Comparison of ENCODE assay signal across 10 cellular contexts in genomic region chr16:66927918-66928649, GRCh38. TPM values are rescaled to one million over a fixed set of nuclear protein-coding genes. Genes with fewer than 3 reads are reported as not detected.
DNase-seq lines count a peak whose midpoint lies in the region; ATAC-seq, FAIRE-seq and TF ChIP-seq lines count a peak whose summit lies in the region.
"Had no signal": no experiment of that assay in that cellular context is flagged by ENCODE, and none has a peak within 500 bp of the region (broad histone marks: within the 10 kb centered on the region; RNA-seq: fewer than 3 reads in every experiment).

No MANE protein-coding gene starts in this region.

- H3K27ac Mint-ChIP-seq in GM23338, result no peak overlapping the region

- H2BK5ac ChIP-seq in mesenchymal stem cell (ENCODE audit: low read depth, low read length, poor library complexity, severe bottlenecking), result no peak overlapping the region

- H3K4me3 ChIP-seq in BLaER1 treated with 17β-estradiol and CSF1 and Interleukin-3, amounts not matched to agents 10 nM and 100 nM, result no peak overlapping the region
- H3K4me3 ChIP-seq in GM12878 (no peak overlapping the region), mesenchymal stem cell (ENCODE audit: insufficient read depth in 1 of 2, low read depth in 1 of 2, low read length in 2 of 2) (no peak overlapping the region), GM23338 (no peak overlapping the region)

- peak overlapping the region; percentile 77 to 97 (median 92); a peak in 21 of 22 replicates for H3K4me2 ChIP-seq in BLaER1 treated with 17β-estradiol and CSF1 and Interleukin-3, amounts not matched to agents 10 nM and 100 nM
- H3K4me2 ChIP-seq in GM12878 (ENCODE audit: control insufficient read depth, insufficient read depth) (no peak overlapping the region), mesenchymal stem cell (ENCODE audit: low read length, poor library complexity, severe bottlenecking) (no peak overlapping the region), GM23338 (no peak overlapping the region)

- H4K8ac ChIP-seq in mesenchymal stem cell (ENCODE audit: low read length), result peak overlapping the region; percentile 79

- no peaks in the 10 kb centered on the region for H3K79me1 ChIP-seq in mesenchymal stem cell (replicated peaks; ENCODE audit: low read length, poor library complexity, severe bottlenecking)

- peaks cover 15 to 30% (median 21%) of the 10 kb centered on the region in 11 experiments; a peak in 21 of 22 replicates for H3K36me3 ChIP-seq in BLaER1 treated with 17β-estradiol and CSF1 and Interleukin-3, amounts not matched to agents 10 nM and 100 nM
- no peaks in the 10 kb centered on the region for H3K36me3 ChIP-seq in GM12878 (ENCODE audit: control insufficient read depth in 2 of 2, insufficient read depth in 2 of 2, low read length in 1 of 2)
- peaks cover 15 to 21% of the 10 kb centered on the region in 2 experiments for H3K36me3 ChIP-seq in mesenchymal stem cell (ENCODE audit: control insufficient read depth in 1 of 2, insufficient read depth in 2 of 2, low read depth in 1 of 2, low read length in 2 of 2)
- no peaks in the 10 kb centered on the region for H3K36me3 ChIP-seq in GM23338 (ENCODE audit: insufficient read depth)

- POLR2A ChIA-PET in GM12878 (lab: Charles Lee), result interaction anchor here (0.5 to 0.6 kb wide), 2 partner anchors 9 to 93 kb away, joined by 3 read pairs; no protein-coding TSS in a partner anchor

- H3K9ac ChIP-seq in BLaER1 treated with 17β-estradiol and CSF1 and Interleukin-3, amounts not matched to agents 10 nM and 100 nM, result peak overlapping the region in 1 of 11 experiments; percentile 44; a peak in 1 of 22 replicates
- H3K9ac ChIP-seq in GM12878 (ENCODE audit: control insufficient read depth, insufficient read depth, low read length) (no peak overlapping the region), mesenchymal stem cell (ENCODE audit: low read length) (peak overlapping the region; percentile 55)
- H3K9ac ChIP-seq: parathyroid adenoma had no signal

- H3K27me3 Mint-ChIP-seq in GM23338 (ENCODE audit: insufficient read depth, low read depth, poor library complexity), result peaks cover 47% of the 10 kb centered on the region

- peak; percentile 44 for TF ChIP-seq POLR2A in GM12878 (IDR thresholded peaks at IDR 0.05; ENCODE audit: low read depth, low read length)

- no peaks in the 10 kb centered on the region for H3K9me2 ChIP-seq in GM23338 (ENCODE audit: insufficient read depth)

- peak overlapping the region; percentile 95 to 99 for H2BK12ac ChIP-seq in mesenchymal stem cell (ENCODE audit: low read length in 2 of 2)

- H3K4me1 Mint-ChIP-seq in GM23338, result peaks cover 8% of the 10 kb centered on the region

- TF ChIP-seq CTCF in GM12878 (IDR thresholded peaks at IDR 0.05 in 2 of 3, conservative IDR thresholded peaks at IDR 0.05 in 1 of 3; ENCODE audit: control insufficient read depth in 2 of 3, extremely low read depth in 1 of 3, insufficient read depth in 1 of 3, low read depth in 3 of 3, low read length in 3 of 3) (no peak), GM23338 (conservative IDR thresholded peaks at IDR 0.05; ENCODE audit: low read depth in 2 of 2) (no peak)

- no peaks in the 10 kb centered on the region for H3F3A ChIP-seq in GM23338 (replicated peaks; ENCODE audit: low read depth)

- CTCF ChIA-PET in GM12878 (lab: Yijun Ruan, JAX), result interaction anchor here (0.9 to 6.7 kb wide), 12 partner anchors 16 to 97 kb away, joined by 3 to 77 read pairs (median 4); partner anchors contain the start of genes NAE1 and PDP2

- peak overlapping the region; percentile 87 for H2AK5ac ChIP-seq in mesenchymal stem cell (ENCODE audit: low read length, severe bottlenecking)

- peak overlapping the region in 1 of 2 experiments; percentile 88 for H3K4ac ChIP-seq in mesenchymal stem cell (ENCODE audit: low read depth in 1 of 2, low read length in 2 of 2)

- peaks cover 65 to 79% (median 72%) of the 10 kb centered on the region in 10 experiments for H3K4me1 ChIP-seq in BLaER1 treated with 17β-estradiol and CSF1 and Interleukin-3, amounts not matched to agents 10 nM and 100 nM
- peaks cover 29% of the 10 kb centered on the region for H3K4me1 ChIP-seq in GM12878 (ENCODE audit: control insufficient read depth, insufficient read depth, low read length)
- peaks cover 54% of the 10 kb centered on the region for H3K4me1 ChIP-seq in mesenchymal stem cell (ENCODE audit: control insufficient read depth, insufficient read depth, low read depth, low read length)
- H3K4me1 ChIP-seq in GM23338 (ENCODE audit: insufficient read depth), result no peaks in the 10 kb centered on the region; the same call in 1 of the 2 replicates

- FAIRE-seq in GM12878 (lab: Jason Lieb, UNC), result no peak

- peak overlapping the region; percentile 86 for H2BK120ac ChIP-seq in mesenchymal stem cell (ENCODE audit: low read depth, low read length)

- H3K4me3 Mint-ChIP-seq in GM23338, result no peak overlapping the region; the same call in 2 of the 3 replicates

- H3K27me3 ChIP-seq in BLaER1 treated with 17β-estradiol and CSF1 and Interleukin-3, amounts not matched to agents 10 nM and 100 nM, result peaks cover 29 to 38% (median 34%) of the 10 kb centered on the region in 11 experiments
- H3K27me3 ChIP-seq in GM12878 (replicated peaks in 1 of 2; ENCODE audit: control insufficient read depth in 2 of 2, insufficient read depth in 2 of 2, low read length in 1 of 2) (no peaks in the 10 kb centered on the region; a peak in 2 of 4 replicates), mesenchymal stem cell (ENCODE audit: control insufficient read depth in 1 of 2, insufficient read depth in 1 of 2, low read length in 2 of 2) (peaks cover 0 to 12% of the 10 kb centered on the region in 2 experiments), GM23338 (ENCODE audit: insufficient read depth) (peaks cover 45% of the 10 kb centered on the region)

- BruUV-seq in GM12878 (replicated peaks; lab: Mats Ljungman, UMichigan), result no TSS peak

- H4K91ac ChIP-seq in mesenchymal stem cell (ENCODE audit: low read length), result peak overlapping the region; percentile 87

- H2AFZ ChIP-seq in GM12878 (ENCODE audit: control insufficient read depth, low read depth, low read length) (no peak overlapping the region), mesenchymal stem cell (ENCODE audit: low read depth, low read length) (no peak overlapping the region), GM23338 (no peak overlapping the region)
- H2AFZ ChIP-seq: parathyroid adenoma had no signal

- H2BK15ac ChIP-seq in mesenchymal stem cell (ENCODE audit: low read depth, poor library complexity, severe bottlenecking), result no peak overlapping the region

- no peak; the same call in 1 of the 3 replicates for ATAC-seq in GM12878
- no peak for ATAC-seq in GM23338
- no peak for ATAC-seq in GM18519 (IDR thresholded peaks at IDR 0.05; ENCODE audit: low FRiP score, unreplicated experiment)
- ATAC-seq in GM18502 (IDR thresholded peaks at IDR 0.05; ENCODE audit: poor library complexity, unreplicated experiment), result no peak

- peaks cover 4% of the 10 kb centered on the region for H3K79me2 ChIP-seq in GM12878 (ENCODE audit: control insufficient read depth, insufficient read depth, low read length)
- H3K79me2 ChIP-seq in GM23338 (replicated peaks; ENCODE audit: insufficient read depth), result no peaks in the 10 kb centered on the region
- H3K79me2 ChIP-seq: parathyroid adenoma had no signal

- intact Hi-C loops in GM12878 (cut with micrococcal nuclease; ENCODE audit: unreplicated experiment), result loop anchor here (1.0 to 5.0 kb wide), 2 partner anchors 33 to 176 kb away; partner anchors contain the start of gene DYNC1LI2

- H3K18ac ChIP-seq in mesenchymal stem cell (ENCODE audit: low read depth in 1 of 2, low read length in 2 of 2), result peak overlapping the region; percentile 52 to 67

- DNase-seq in HT1080 (ENCODE audit: low read depth) (peak; percentile 68), GM12878 (ENCODE audit: low read depth, low spot score) (no peak), mesenchymal stem cell (peak; percentile 40), GM23338 (ENCODE audit: low spot score) (no peak), medulla oblongata (ENCODE audit: extremely low spot score) (no peak)

- no peaks in the 10 kb centered on the region for H3K9me3 ChIP-seq in BLaER1 treated with 17β-estradiol and CSF1 and Interleukin-3, amounts not matched to agents 10 nM and 100 nM (replicated peaks in 1 of 11)
- H3K9me3 ChIP-seq in GM12878 (replicated peaks; ENCODE audit: control insufficient read depth, insufficient read depth, low read length) (no peaks in the 10 kb centered on the region), mesenchymal stem cell (ENCODE audit: control insufficient read depth, low read length) (no peaks in the 10 kb centered on the region)

- no peak overlapping the region for H3K23ac ChIP-seq in mesenchymal stem cell (ENCODE audit: low read length in 2 of 2)

- TF ChIP-seq RAD21 in GM12878 (IDR thresholded peaks at IDR 0.05; ENCODE audit: insufficient read depth, low read depth, low read length), result no peak

- H3K9me3 Mint-ChIP-seq in GM23338, result no peaks in the 10 kb centered on the region; the same call in 2 of the 3 replicates

- H3K14ac ChIP-seq in mesenchymal stem cell (ENCODE audit: low read length in 2 of 2), result peak overlapping the region in 1 of 2 experiments; percentile 46

- no peaks in the 10 kb centered on the region; the same call in 2 of the 3 replicates for H3K36me3 Mint-ChIP-seq in GM23338 (ENCODE audit: low read depth)

- 91% methylated on average over 8 of the region's 8 CpGs for WGBS in GM12878 (ENCODE audit: insufficient coverage, insufficient replicate concordance, low lambda C conversion rate, missing lambda C conversion rate)
- 89% methylated on average over 8 of the region's 8 CpGs for WGBS in mesenchymal stem cell

- SMC1A ChIA-PET in GM12878 (lab: Charles Lee; ENCODE audit: uncharacterized antibody, unreplicated experiment), result interaction anchor here (0.6 to 1.9 kb wide), 7 partner anchors 11 to 110 kb away, joined by 3 to 9 read pairs (median 4); no protein-coding TSS in a partner anchor

- H4K20me1 ChIP-seq in BLaER1 treated with 17β-estradiol and CSF1 and Interleukin-3, amounts not matched to agents 10 nM and 100 nM, result peaks cover 0 to 37% (median 12%) of the 10 kb centered on the region in 11 experiments; a peak in 11 of 22 replicates
- H4K20me1 ChIP-seq in GM12878 (ENCODE audit: control insufficient read depth, insufficient read depth) (no peaks in the 10 kb centered on the region), GM23338 (replicated peaks; ENCODE audit: insufficient read depth) (no peaks in the 10 kb centered on the region; the same call in 1 of the 2 replicates)

- H3K27ac ChIP-seq in BLaER1 treated with 17β-estradiol and CSF1 and Interleukin-3, amounts not matched to agents 10 nM and 100 nM, result peak overlapping the region in 5 of 11 experiments; percentile 9 to 84 (median 65); a peak in 8 of 22 replicates
- H3K27ac ChIP-seq in GM12878 (ENCODE audit: control insufficient read depth, insufficient read depth), result no peak overlapping the region; the same call in 1 of the 2 replicates
- H3K27ac ChIP-seq in mesenchymal stem cell (ENCODE audit: low read length, poor library complexity, severe bottlenecking), result no peak overlapping the region
- H3K27ac ChIP-seq in GM23338 (ENCODE audit: low read depth), result no peak overlapping the region
- H3K27ac ChIP-seq: parathyroid adenoma had no signal

- in situ Hi-C loops in GM12878 (cut with MboI), result no loop called here

- RAD21 ChIA-PET in GM12878 (lab: Charles Lee; ENCODE audit: unreplicated experiment), result interaction anchor here (0.5 to 1.6 kb wide), 8 partner anchors 9 to 318 kb away, joined by 3 to 7 read pairs (median 4); partner anchors contain the start of genes CDH16 and NAE1

- no peak for TF ChIP-seq EP300 in GM12878 (IDR thresholded peaks at IDR 0.05; ENCODE audit: borderline replicate concordance in 1 of 2, control insufficient read depth in 1 of 2, low read depth in 2 of 2, low read length in 2 of 2)

RNA-seq across cellular contexts. Expression of gene RRAD, which starts 2.7 kb away (rescaled TPM):
- total RNA-seq in HT1080 (2014; rRNA removed; shearing (Covaris generic)), result 0.13 TPM in 1 of 2 replicates, not detected in the other
- polyA plus RNA-seq in HT1080 (2015; cell fraction: cytosol; rRNA removed), result 0.56 and 0.71 TPM in 2 replicates
- polyA plus RNA-seq in HT1080 (2015; cell fraction: nucleus; rRNA removed), result 1.2 and 1.3 TPM in 2 replicates
- total RNA-seq in GM12878 (2013; cell fraction: nucleolus; rRNA removed), result 0.35 TPM in 1 of 2 replicates, not detected in the other
- total RNA-seq in GM12878 (2014; rRNA removed) (6.5 and 8.5 TPM in 2 replicates), GM12878 (2014; rRNA removed; fragmentation: Illumina TruSeq; extraction: Trizol) (1.5 and 1.7 TPM in 2 replicates), GM12878 (2021) (4.0 and 4.6 TPM in 2 replicates)
- 0.54 TPM for polyA plus RNA-seq in GM12878 (2011; ENCODE audit: low read depth)
- polyA plus RNA-seq in GM12878 (2011; rRNA removed) (0.75 and 2.6 TPM in 2 replicates), GM12878 (2014; fragmentation: Illumina TruSeq; extraction: Trizol) (0.41 TPM in 1 of 2 replicates, not detected in the other), GM12878 (2014; fragmentation: Nextera tagmentation; extraction: Ambion mirVana) (under 1 TPM; 0.11 to 0.64 TPM), GM12878 (2014; rRNA removed) (5.7 and 8.9 TPM in 2 replicates), GM12878 (2016; fragmentation: Nextera tagmentation; extraction: Ambion mirVana) (1 to 10 TPM; 3.0 to 8.3 TPM), GM23338 (2016; fragmentation: Nextera tagmentation; extraction: Ambion mirVana) (0.18 and 0.52 TPM in 2 replicates)
- polyA plus RNA-seq in GM12878 (2011; cell fraction: cytosol; rRNA removed), result 2.5 and 4.2 TPM in 2 replicates
- 2.8 and 5.9 TPM in 2 replicates for polyA plus RNA-seq in GM12878 (2011; cell fraction: nucleus; rRNA removed)
- 1.6 and 2.1 TPM in 2 replicates for polyA plus RNA-seq in GM12878 (2012)
- polyA minus RNA-seq in GM12878 (2011; rRNA and poly(A)+ RNA removed), result 0.73 and 2.0 TPM in 2 replicates
- 0.83 and 1.3 TPM in 2 replicates for polyA minus RNA-seq in GM12878 (2011; cell fraction: cytosol; rRNA and poly(A)+ RNA removed)
- 0.48 and 0.96 TPM in 2 replicates for polyA minus RNA-seq in GM12878 (2011; cell fraction: nucleus; rRNA and poly(A)+ RNA removed)
- 6.9 TPM for polyA plus RNA-seq in mesenchymal stem cell (2013, experiment 1 of 2)
- polyA plus RNA-seq in mesenchymal stem cell (2013, experiment 2 of 2), result 7.7 TPM
- total RNA-seq in GM23338 (2014; rRNA removed; shearing (Covaris generic)), result not detected in 2 replicates

RNA-seq across cellular contexts. Expression of gene CIAO2B, which starts 6.1 kb away (rescaled TPM):
- 230 and 244 TPM in 2 replicates for total RNA-seq in HT1080 (2014; rRNA removed; shearing (Covaris generic))
- 159 and 202 TPM in 2 replicates for polyA plus RNA-seq in HT1080 (2015; cell fraction: cytosol; rRNA removed)
- polyA plus RNA-seq in HT1080 (2015; cell fraction: nucleus; rRNA removed), result 63.4 and 70.7 TPM in 2 replicates
- 6.3 and 6.8 TPM in 2 replicates for total RNA-seq in GM12878 (2013; cell fraction: nucleolus; rRNA removed)
- total RNA-seq in GM12878 (2014; rRNA removed) (141 and 156 TPM in 2 replicates), GM12878 (2014; rRNA removed; fragmentation: Illumina TruSeq; extraction: Trizol) (69.3 and 77.2 TPM in 2 replicates), GM12878 (2021) (76.4 and 81.3 TPM in 2 replicates)
- polyA plus RNA-seq in GM12878 (2011; ENCODE audit: low read depth), result 70.0 TPM
- polyA plus RNA-seq in GM12878 (2011; rRNA removed) (108 and 182 TPM in 2 replicates), GM12878 (2014; fragmentation: Illumina TruSeq; extraction: Trizol) (41.2 and 86.9 TPM in 2 replicates), GM12878 (2014; fragmentation: Nextera tagmentation; extraction: Ambion mirVana) (100 to 1,000 TPM; 101 to 120 TPM), GM12878 (2014; rRNA removed) (198 and 225 TPM in 2 replicates), GM12878 (2016; fragmentation: Nextera tagmentation; extraction: Ambion mirVana) (100 to 1,000 TPM; 226 to 241 TPM), GM23338 (2016; fragmentation: Nextera tagmentation; extraction: Ambion mirVana) (181 and 189 TPM in 2 replicates)
- 291 and 399 TPM in 2 replicates for polyA plus RNA-seq in GM12878 (2011; cell fraction: cytosol; rRNA removed)
- polyA plus RNA-seq in GM12878 (2011; cell fraction: nucleus; rRNA removed), result 147 and 186 TPM in 2 replicates
- 125 and 149 TPM in 2 replicates for polyA plus RNA-seq in GM12878 (2012)
- 145 and 173 TPM in 2 replicates for polyA minus RNA-seq in GM12878 (2011; rRNA and poly(A)+ RNA removed)
- 39.5 and 46.1 TPM in 2 replicates for polyA minus RNA-seq in GM12878 (2011; cell fraction: cytosol; rRNA and poly(A)+ RNA removed)
- polyA minus RNA-seq in GM12878 (2011; cell fraction: nucleus; rRNA and poly(A)+ RNA removed), result 18.0 and 23.7 TPM in 2 replicates
- polyA plus RNA-seq in mesenchymal stem cell (2013, experiment 1 of 2), result 110 TPM
- polyA plus RNA-seq in mesenchymal stem cell (2013, experiment 2 of 2), result 117 TPM
- total RNA-seq in GM23338 (2014; rRNA removed; shearing (Covaris generic)), result 85.0 and 92.4 TPM in 2 replicates

RNA-seq across cellular contexts. Expression of gene CES2, which starts 7.2 kb away (rescaled TPM):
- 19.3 and 24.0 TPM in 2 replicates for total RNA-seq in HT1080 (2014; rRNA removed; shearing (Covaris generic))
- 24.5 and 26.0 TPM in 2 replicates for polyA plus RNA-seq in HT1080 (2015; cell fraction: cytosol; rRNA removed)
- 28.3 and 30.0 TPM in 2 replicates for polyA plus RNA-seq in HT1080 (2015; cell fraction: nucleus; rRNA removed)
- total RNA-seq in GM12878 (2013; cell fraction: nucleolus; rRNA removed), result 49.9 and 51.4 TPM in 2 replicates
- total RNA-seq in GM12878 (2014; rRNA removed) (31.1 and 33.7 TPM in 2 replicates), GM12878 (2014; rRNA removed; fragmentation: Illumina TruSeq; extraction: Trizol) (15.1 and 17.0 TPM in 2 replicates), GM12878 (2021) (26.9 and 33.2 TPM in 2 replicates)
- polyA plus RNA-seq in GM12878 (2011; ENCODE audit: low read depth), result 9.2 TPM
- polyA plus RNA-seq in GM12878 (2011; rRNA removed) (9.8 and 14.1 TPM in 2 replicates), GM12878 (2014; fragmentation: Illumina TruSeq; extraction: Trizol) (16.6 and 19.6 TPM in 2 replicates), GM12878 (2014; fragmentation: Nextera tagmentation; extraction: Ambion mirVana) (1 to 10 TPM; 1.6 to 2.4 TPM), GM12878 (2014; rRNA removed) (24.0 and 28.8 TPM in 2 replicates), GM12878 (2016; fragmentation: Nextera tagmentation; extraction: Ambion mirVana) (10 to 100 TPM; 22.5 to 25.1 TPM), GM23338 (2016; fragmentation: Nextera tagmentation; extraction: Ambion mirVana) (4.3 and 5.0 TPM in 2 replicates)
- polyA plus RNA-seq in GM12878 (2011; cell fraction: cytosol; rRNA removed), result 16.1 and 24.3 TPM in 2 replicates
- 19.5 and 23.8 TPM in 2 replicates for polyA plus RNA-seq in GM12878 (2011; cell fraction: nucleus; rRNA removed)
- polyA plus RNA-seq in GM12878 (2012), result 15.2 and 16.7 TPM in 2 replicates
- 15.9 and 34.4 TPM in 2 replicates for polyA minus RNA-seq in GM12878 (2011; rRNA and poly(A)+ RNA removed)
- 4.7 and 13.8 TPM in 2 replicates for polyA minus RNA-seq in GM12878 (2011; cell fraction: cytosol; rRNA and poly(A)+ RNA removed)
- polyA minus RNA-seq in GM12878 (2011; cell fraction: nucleus; rRNA and poly(A)+ RNA removed), result 23.1 and 35.8 TPM in 2 replicates
- polyA plus RNA-seq in mesenchymal stem cell (2013, experiment 1 of 2), result 27.4 TPM
- polyA plus RNA-seq in mesenchymal stem cell (2013, experiment 2 of 2), result 27.4 TPM
- total RNA-seq in GM23338 (2014; rRNA removed; shearing (Covaris generic)), result 8.2 and 9.3 TPM in 2 replicates

RNA-seq across cellular contexts. Expression of gene CDH16, which starts 9.4 kb away (rescaled TPM):
- not detected in 2 replicates for total RNA-seq in HT1080 (2014; rRNA removed; shearing (Covaris generic))
- polyA plus RNA-seq in HT1080 (2015; cell fraction: cytosol; rRNA removed), result not detected in 2 replicates
- polyA plus RNA-seq in HT1080 (2015; cell fraction: nucleus; rRNA removed), result not detected in 2 replicates
- not detected in 2 replicates for total RNA-seq in GM12878 (2013; cell fraction: nucleolus; rRNA removed)
- total RNA-seq in GM12878 (2014; rRNA removed) (not detected in 2 replicates), GM12878 (2014; rRNA removed; fragmentation: Illumina TruSeq; extraction: Trizol) (not detected in 2 replicates), GM12878 (2021) (not detected in 2 replicates)
- not detected for polyA plus RNA-seq in GM12878 (2011; ENCODE audit: low read depth)
- polyA plus RNA-seq in GM12878 (2011; rRNA removed) (0.05 TPM in 1 of 2 replicates, not detected in the other), GM12878 (2014; fragmentation: Illumina TruSeq; extraction: Trizol) (not detected in 2 replicates), GM12878 (2014; fragmentation: Nextera tagmentation; extraction: Ambion mirVana) (not detected), GM12878 (2014; rRNA removed) (not detected in 2 replicates), GM12878 (2016; fragmentation: Nextera tagmentation; extraction: Ambion mirVana) (not detected), GM23338 (2016; fragmentation: Nextera tagmentation; extraction: Ambion mirVana) (not detected in 2 replicates)
- polyA plus RNA-seq in GM12878 (2011; cell fraction: cytosol; rRNA removed), result 0.04 and 0.05 TPM in 2 replicates
- 0.18 and 0.28 TPM in 2 replicates for polyA plus RNA-seq in GM12878 (2011; cell fraction: nucleus; rRNA removed)
- not detected in 2 replicates for polyA plus RNA-seq in GM12878 (2012)
- 1.2 TPM in 1 of 2 replicates, not detected in the other for polyA minus RNA-seq in GM12878 (2011; rRNA and poly(A)+ RNA removed)
- not detected in 2 replicates for polyA minus RNA-seq in GM12878 (2011; cell fraction: cytosol; rRNA and poly(A)+ RNA removed)
- polyA minus RNA-seq in GM12878 (2011; cell fraction: nucleus; rRNA and poly(A)+ RNA removed), result not detected in 2 replicates
- not detected for polyA plus RNA-seq in mesenchymal stem cell (2013, experiment 1 of 2)
- polyA plus RNA-seq in mesenchymal stem cell (2013, experiment 2 of 2), result not detected
- not detected in 2 replicates for total RNA-seq in GM23338 (2014; rRNA removed; shearing (Covaris generic))
- total RNA-seq: OCI-LY7 had no signal

RNA-seq across cellular contexts. Expression of gene CES3, which starts 33.0 kb away (rescaled TPM):
- 0.53 and 1.2 TPM in 2 replicates for total RNA-seq in HT1080 (2014; rRNA removed; shearing (Covaris generic))
- polyA plus RNA-seq in HT1080 (2015; cell fraction: cytosol; rRNA removed), result 0.35 and 0.68 TPM in 2 replicates
- 8.9 and 10.4 TPM in 2 replicates for polyA plus RNA-seq in HT1080 (2015; cell fraction: nucleus; rRNA removed)
- total RNA-seq in GM12878 (2013; cell fraction: nucleolus; rRNA removed), result 6.9 and 11.2 TPM in 2 replicates
- total RNA-seq in GM12878 (2014; rRNA removed) (0.71 and 1.4 TPM in 2 replicates), GM12878 (2014; rRNA removed; fragmentation: Illumina TruSeq; extraction: Trizol) (0.72 and 0.83 TPM in 2 replicates), GM12878 (2021) (1.9 and 3.1 TPM in 2 replicates)
- polyA plus RNA-seq in GM12878 (2011; ENCODE audit: low read depth), result 0.16 TPM
- polyA plus RNA-seq in GM12878 (2011; rRNA removed) (0.62 and 1.3 TPM in 2 replicates), GM12878 (2014; fragmentation: Illumina TruSeq; extraction: Trizol) (0.10 and 0.76 TPM in 2 replicates), GM12878 (2014; fragmentation: Nextera tagmentation; extraction: Ambion mirVana) (under 1 TPM; 0.09 to 0.18 TPM), GM12878 (2014; rRNA removed) (1.5 and 3.0 TPM in 2 replicates), GM12878 (2016; fragmentation: Nextera tagmentation; extraction: Ambion mirVana) (under 1 TPM; 0.68 to 0.76 TPM), GM23338 (2016; fragmentation: Nextera tagmentation; extraction: Ambion mirVana) (0.55 and 0.92 TPM in 2 replicates)
- polyA plus RNA-seq in GM12878 (2011; cell fraction: cytosol; rRNA removed), result 0.90 and 1.3 TPM in 2 replicates
- 7.5 and 8.9 TPM in 2 replicates for polyA plus RNA-seq in GM12878 (2011; cell fraction: nucleus; rRNA removed)
- 0.89 and 1.6 TPM in 2 replicates for polyA plus RNA-seq in GM12878 (2012)
- polyA minus RNA-seq in GM12878 (2011; rRNA and poly(A)+ RNA removed), result 0.80 and 2.0 TPM in 2 replicates
- polyA minus RNA-seq in GM12878 (2011; cell fraction: cytosol; rRNA and poly(A)+ RNA removed), result 0.67 TPM in 1 of 2 replicates, not detected in the other
- polyA minus RNA-seq in GM12878 (2011; cell fraction: nucleus; rRNA and poly(A)+ RNA removed), result 3.3 and 3.4 TPM in 2 replicates
- polyA plus RNA-seq in mesenchymal stem cell (2013, experiment 1 of 2), result 0.07 TPM
- 0.01 TPM for polyA plus RNA-seq in mesenchymal stem cell (2013, experiment 2 of 2)
- 0.66 and 1.0 TPM in 2 replicates for total RNA-seq in GM23338 (2014; rRNA removed; shearing (Covaris generic))

Comparison
In these comparisons a context has a peak if more than half of its experiments do, and no peak if none do; other contexts are left out.
1. H3K4me2 ChIP-seq: peak in BLaER1 treated with 17β-estradiol and CSF1 and Interleukin-3, amounts not matched to agents 10 nM and 100 nM (11 of 11); none in GM12878 (single experiment), mesenchymal stem cell (single experiment) and GM23338 (single experiment).
2. DNase-seq: peak in HT1080 (single experiment) and mesenchymal stem cell (single experiment); none in GM12878 (single experiment), GM23338 (single experiment) and medulla oblongata (single experiment).